Comparison of ENCODE assay signal across 15 cellular contexts in genomic region chr5:118653926-118654325, GRCh38.
DNase-seq lines count a peak whose midpoint lies in the region; ATAC-seq and TF ChIP-seq lines count a peak whose summit lies in the region.
"Had no signal": no experiment of that assay in that cellular context is flagged by ENCODE, and none has a peak within 500 bp of the region (broad histone marks: within the 10 kb centered on the region; RNA-seq: fewer than 3 reads in every experiment).

No MANE protein-coding gene starts in this region.

- H3K4me2 ChIP-seq in OCI-LY3 (ENCODE audit: low read length): no peak overlapping the region

- H3K36me3 ChIP-seq in left ventricle myocardium inferior: peaks cover 8% of the 10 kb centered on the region
- H3K36me3 ChIP-seq in OCI-LY3 (replicated peaks; ENCODE audit: low read depth, low read length): no peaks in the 10 kb centered on the region
- no peaks in the 10 kb centered on the region for H3K36me3 ChIP-seq in left lung
- no peaks in the 10 kb centered on the region for H3K36me3 ChIP-seq in aorta (ENCODE audit: control insufficient read depth in 1 of 2, insufficient read depth in 2 of 2, low read length in 1 of 2)

- H3K79me2 ChIP-seq in OCI-LY3 (ENCODE audit: low read length): no peaks in the 10 kb centered on the region

- DNase-seq in left ventricle myocardium superior (no peak), left ventricle myocardium inferior (no peak), left lung (no peak), aorta (no peak), NCI-H1930 (lab: John Stamatoyannopoulos, UW) (no peak), NCI-H2107 treated with DMSO at 0.1 percent for 48 hours (lab: John Stamatoyannopoulos, UW; ENCODE audit: unreplicated experiment) (no peak)
- DNase-seq: C1 segment of cervical spinal cord; Calu3; CD4-positive, alpha-beta memory T cell; COR-L47; GF-D8; H9 had no signal

- no peak overlapping the region for H3K27ac ChIP-seq in left ventricle myocardium inferior (replicated peaks)
- no peak overlapping the region for H3K27ac ChIP-seq in OCI-LY3 (ENCODE audit: low read length)
- no peak overlapping the region for H3K27ac ChIP-seq in left lung
- H3K27ac ChIP-seq in aorta (ENCODE audit: low read depth in 1 of 2, low read length in 2 of 2): no peak overlapping the region

- H3K9me3 ChIP-seq in left ventricle myocardium inferior (replicated peaks) (peaks cover 22% of the 10 kb centered on the region), OCI-LY3 (ENCODE audit: insufficient read depth, low read length) (peaks cover 11% of the 10 kb centered on the region), left lung (peaks cover 0 to 21% of the 10 kb centered on the region in 2 donors), aorta (ENCODE audit: control insufficient read depth, low read length) (peaks cover 5% of the 10 kb centered on the region)

- ATAC-seq in left ventricle myocardium superior (peak; percentile 63), left lung (peak; percentile 29), aorta (ENCODE audit: low FRiP score) (peak; percentile 23), GM21360 (IDR thresholded peaks at IDR 0.05; ENCODE audit: unreplicated experiment) (no peak)
- ATAC-seq: HCT116 had no signal

- peak overlapping the region; percentile 45; the same call in 1 of the 2 replicates for H2AFZ ChIP-seq in OCI-LY3 (ENCODE audit: low read depth, low read length)

- H4K20me1 ChIP-seq in OCI-LY3 (ENCODE audit: insufficient read depth, low read length): no peaks in the 10 kb centered on the region

- H3K27me3 ChIP-seq in left ventricle myocardium inferior (ENCODE audit: low read depth) (no peaks in the 10 kb centered on the region), OCI-LY3 (ENCODE audit: low read depth, low read length) (no peaks in the 10 kb centered on the region), left lung (no peaks in the 10 kb centered on the region), aorta (ENCODE audit: control insufficient read depth in 1 of 2, insufficient read depth in 2 of 2, low read length in 1 of 2) (no peaks in the 10 kb centered on the region)

- WGBS in aorta, 2 donors: 59 to 63% methylated on average over 1 of the region's 1 CpG

- TF ChIP-seq CTCF in left ventricle myocardium inferior (IDR thresholded peaks at IDR 0.05; ENCODE audit: borderline replicate concordance): no peak
- no peak for TF ChIP-seq CTCF in OCI-LY3 (IDR thresholded peaks at IDR 0.05; ENCODE audit: low read depth, low read length)
- TF ChIP-seq CTCF in left lung (IDR thresholded peaks at IDR 0.05): no peak

- H3K4me3 ChIP-seq in left ventricle myocardium inferior: no peak overlapping the region
- no peak overlapping the region for H3K4me3 ChIP-seq in OCI-LY3 (ENCODE audit: low read length)
- no peak overlapping the region for H3K4me3 ChIP-seq in left lung
- no peak overlapping the region for H3K4me3 ChIP-seq in aorta (ENCODE audit: low read length in 2 of 2)

- intact Hi-C loops in left ventricle myocardium superior (cut with micrococcal nuclease): no loop called here
- intact Hi-C loops in left ventricle myocardium inferior (cut with micrococcal nuclease): no loop called here
- intact Hi-C loops in left lung (cut with DNase I): no loop called here
- intact Hi-C loops in aorta (cut with DNase I): no loop called here

- no peak overlapping the region for H3K9ac ChIP-seq in OCI-LY3 (ENCODE audit: low read length)

- H3K4me1 ChIP-seq in left ventricle myocardium inferior (no peaks in the 10 kb centered on the region), OCI-LY3 (ENCODE audit: low read length) (no peaks in the 10 kb centered on the region), left lung (peaks cover 6 to 7% of the 10 kb centered on the region in 2 donors), aorta (ENCODE audit: control insufficient read depth in 1 of 2, insufficient read depth in 2 of 2, low read length in 2 of 2) (no peaks in the 10 kb centered on the region)
